15 cellular contexts compared by ENCODE assay signal in genomic region chr2:47230418-47230817, GRCh38. TPM values are rescaled to one million over a fixed set of nuclear protein-coding genes. Genes with fewer than 3 reads are reported as not detected.
A peak's percentile ranks its signal among the peaks of the same experiment; 100 is the strongest.
DNase-seq lines count a peak whose midpoint lies in the region; ATAC-seq and TF ChIP-seq lines count a peak whose summit lies in the region.
"Had no signal": no experiment of that assay in that cellular context is flagged by ENCODE, and none has a peak within 500 bp of the region (broad histone marks: within the 10 kb centered on the region; RNA-seq: fewer than 3 reads in every experiment).

No MANE protein-coding gene starts in this region.

- H3K9me3 ChIP-seq in muscle layer of duodenum (ENCODE audit: control insufficient read depth in 1 of 2, low read length in 2 of 2), result no peaks in the 10 kb centered on the region
- H3K9me3 ChIP-seq in upper lobe of right lung, result no peaks in the 10 kb centered on the region
- H3K9me3 ChIP-seq: body of pancreas had no signal

- no peaks in the 10 kb centered on the region for H3K27me3 ChIP-seq in muscle layer of duodenum (ENCODE audit: low read depth, low read length)
- H3K27me3 ChIP-seq in upper lobe of right lung, result no peaks in the 10 kb centered on the region
- H3K27me3 ChIP-seq: body of pancreas had no signal

- H3K27ac ChIP-seq in muscle layer of duodenum (ENCODE audit: low read length), result peak overlapping the region; percentile 0
- peak overlapping the region; percentile 63 for H3K27ac ChIP-seq in upper lobe of right lung
- H3K27ac ChIP-seq: body of pancreas had no signal

- DNase-seq in NCI-H2196 (lab: John Stamatoyannopoulos, UW; ENCODE audit: unreplicated experiment) (peak; percentile 55), NCI-H2196 treated with DMSO at 0.1 percent for 48 hours (lab: John Stamatoyannopoulos, UW; ENCODE audit: unreplicated experiment) (no peak), fibroblast of the conjunctiva (ENCODE audit: low read depth) (peak; percentile 75), upper lobe of right lung (no peak), NOMO-1 (lab: John Stamatoyannopoulos, UW; ENCODE audit: unreplicated experiment in 2 of 2) (no peak), NCI-H146 treated with DMSO at 0.1 percent for 48 hours (lab: John Stamatoyannopoulos, UW; ENCODE audit: unreplicated experiment) (no peak), HCEC 1CT (no peak)
- DNase-seq: activated T-cell treated with anti-CD3 and anti-CD28 coated beads, Interleukin-2, amount 50 U/mL, for 4 hours; DMS79; HFFc6; naive B cell; NCI-H2029 had no signal

- intact Hi-C loops in upper lobe of right lung (cut with DNase I), result no loop called here

- no peaks in the 10 kb centered on the region for H3K36me3 ChIP-seq in muscle layer of duodenum (ENCODE audit: control insufficient read depth in 1 of 2, insufficient read depth in 2 of 2, low read length in 2 of 2)
- H3K36me3 ChIP-seq in upper lobe of right lung, result no peaks in the 10 kb centered on the region

- no peak for TF ChIP-seq CTCF in upper lobe of right lung (IDR thresholded peaks at IDR 0.05)

- no peak overlapping the region for H3K4me3 ChIP-seq in muscle layer of duodenum (ENCODE audit: low read depth in 1 of 2, low read length in 2 of 2)
- no peak overlapping the region for H3K4me3 ChIP-seq in upper lobe of right lung
- H3K4me3 ChIP-seq: body of pancreas, smooth muscle cell had no signal

- no peak for ATAC-seq in upper lobe of right lung
- ATAC-seq: activated T-cell treated with anti-CD3 and anti-CD28 coated beads, Interleukin-2, amount 50 U/mL, for 4 hours; body of pancreas had no signal

- H3K4me1 ChIP-seq in muscle layer of duodenum (ENCODE audit: control insufficient read depth in 1 of 2, insufficient read depth in 2 of 2, low read length in 2 of 2) (peaks cover 10 to 14% of the 10 kb centered on the region in 2 donors), upper lobe of right lung (peaks cover 14% of the 10 kb centered on the region)

RNA-seq across cellular contexts. Expression of gene CALM2, which starts 54.1 kb away (rescaled TPM):
- total RNA-seq in upper lobe of right lung, result 487 TPM

Comparison
In these comparisons a context has a peak if more than half of its experiments do, and no peak if none do; other contexts are left out.
1. DNase-seq: peak in NCI-H2196 (single experiment) and fibroblast of the conjunctiva (single experiment); none in NCI-H2196 treated with DMSO at 0.1 percent for 48 hours (single experiment), upper lobe of right lung (single experiment), NOMO-1 (0 of 2), NCI-H146 treated with DMSO at 0.1 percent for 48 hours (single experiment) and HCEC 1CT (single experiment).